14 cellular contexts compared by ENCODE assay signal in genomic region chr4:21769404-21770147, GRCh38.
DNase-seq lines count a peak whose midpoint lies in the region; ATAC-seq, FAIRE-seq and TF ChIP-seq lines count a peak whose summit lies in the region.
"Had no signal": no experiment of that assay in that cellular context is flagged by ENCODE, and none has a peak within 500 bp of the region (broad histone marks: within the 10 kb centered on the region; RNA-seq: fewer than 3 reads in every experiment).

No MANE protein-coding gene starts in this region.

- H3K4me3 Mint-ChIP-seq in H9: no peak overlapping the region
- H3K4me3 Mint-ChIP-seq: activated naive CD8-positive, alpha-beta T cell treated with anti-CD3 and anti-CD28 coated beads for 36 hours had no signal

- no peak overlapping the region for H3T11ph ChIP-seq in H9 (ENCODE audit: low read length)

- dilution Hi-C loops in endothelial cell of umbilical vein (cut with MboI; ENCODE audit: extremely low pct_ligation_motif_present, low sequenced_read_pairs): loop anchor here (25.0 kb wide), 1 partner anchor 232 kb away; no protein-coding TSS in a partner anchor

- no peak overlapping the region for H3K56ac ChIP-seq in H9 (ENCODE audit: insufficient read length, low read depth, low read length)

- H3K4me1 Mint-ChIP-seq in H9: peaks cover 15% of the 10 kb centered on the region in 2 experiments

- TF ChIP-seq CTCF in RWPE2 (IDR thresholded peaks at IDR 0.05; ENCODE audit: poor library complexity, severe bottlenecking): no peak
- no peak for TF ChIP-seq CTCF in endothelial cell of umbilical vein (IDR thresholded peaks at IDR 0.05; ENCODE audit: extremely low read depth in 1 of 2, insufficient read depth in 1 of 2, low read depth in 1 of 2, low read length in 2 of 2)
- no peak for TF ChIP-seq CTCF in osteoblast (IDR thresholded peaks at IDR 0.05; ENCODE audit: extremely low read depth, low read depth, low read length)
- no peak for TF ChIP-seq CTCF in omental fat pad (IDR thresholded peaks at IDR 0.05)
- TF ChIP-seq CTCF in H9 (conservative IDR thresholded peaks at IDR 0.05): no peak

- H4K91ac ChIP-seq in H9 (ENCODE audit: insufficient read length, low read depth, low read length): no peak overlapping the region

- peaks cover 2 to 4% of the 10 kb centered on the region in 2 experiments; a peak in 4 of 5 replicates for H3K9me3 Mint-ChIP-seq in H9

- H3K27ac ChIP-seq in RWPE2 (ENCODE audit: poor library complexity, severe bottlenecking) (peak overlapping the region; percentile 71), endothelial cell of umbilical vein (ENCODE audit: insufficient read depth, low read depth, low read length) (peak overlapping the region; percentile 79), osteoblast (ENCODE audit: low read depth, low read length) (peak overlapping the region; percentile 28), H9 (ENCODE audit: insufficient read length, low read depth, low read length) (no peak overlapping the region)

- 100% methylated on average over 1 of the region's 4 CpGs for WGBS in H9 (ENCODE audit: extremely low coverage, insufficient read length, low lambda C conversion rate)

- no peak overlapping the region for H3K14ac ChIP-seq in H9 (ENCODE audit: insufficient read depth, low read length)

- no peaks in the 10 kb centered on the region for H3K27me3 ChIP-seq in RWPE2 (ENCODE audit: insufficient read depth, poor library complexity, severe bottlenecking)
- H3K27me3 ChIP-seq in endothelial cell of umbilical vein (ENCODE audit: control insufficient read depth in 2 of 2, insufficient read depth in 2 of 2, low read length in 2 of 2): peaks cover 37 to 41% of the 10 kb centered on the region in 2 experiments
- H3K27me3 ChIP-seq in osteoblast (ENCODE audit: insufficient read depth, low read length): no peaks in the 10 kb centered on the region
- H3K27me3 ChIP-seq in H9 (ENCODE audit: insufficient read depth, low read length): no peaks in the 10 kb centered on the region

- H3K9ac ChIP-seq in endothelial cell of umbilical vein (replicated peaks; ENCODE audit: extremely low read depth, insufficient read depth, low read length) (peak overlapping the region; percentile 78), H9 (ENCODE audit: extremely low read depth, insufficient read length, low read length) (no peak overlapping the region)

- peak; percentile 78 for ATAC-seq in RWPE2 (ENCODE audit: low read depth)
- ATAC-seq in HG03045 (IDR thresholded peaks at IDR 0.05; ENCODE audit: unreplicated experiment): no peak
- no peak for ATAC-seq in omental fat pad (ENCODE audit: low FRiP score)
- ATAC-seq: right cardiac atrium had no signal

- H3K23me2 ChIP-seq in H9 (ENCODE audit: insufficient read length, low read depth, low read length, poor library complexity, severe bottlenecking): no peaks in the 10 kb centered on the region

- no peak overlapping the region for H3K23ac ChIP-seq in H9 (ENCODE audit: insufficient read length, low read depth, low read length)

- no peak overlapping the region for H2BK5ac ChIP-seq in H9 (ENCODE audit: insufficient read length, low read length)

- no peak overlapping the region for H4K5ac ChIP-seq in H9 (ENCODE audit: insufficient read length, low read depth, low read length)

- H3K4ac ChIP-seq in H9 (ENCODE audit: low read depth, low read length): no peak overlapping the region

- peaks cover 11% of the 10 kb centered on the region; the same call in 1 of the 2 replicates for H3K27me3 Mint-ChIP-seq in H9 (ENCODE audit: low read depth)

- H2BK20ac ChIP-seq in H9 (ENCODE audit: low read depth, low read length, poor library complexity, severe bottlenecking): no peak overlapping the region

- H3K4me2 ChIP-seq in endothelial cell of umbilical vein (ENCODE audit: insufficient read depth, low read length) (peak overlapping the region; percentile 76), osteoblast (ENCODE audit: insufficient read depth, low read length) (peak overlapping the region; percentile 46), H9 (ENCODE audit: insufficient read depth, insufficient read length, low read length) (no peak overlapping the region)

- H3K79me2 ChIP-seq in endothelial cell of umbilical vein (ENCODE audit: control insufficient read depth, insufficient read depth, low read length) (no peaks in the 10 kb centered on the region), osteoblast (ENCODE audit: insufficient read depth, low read length) (no peaks in the 10 kb centered on the region), H9 (ENCODE audit: insufficient read depth, low read length) (no peaks in the 10 kb centered on the region)

- DNase-seq in GM03348 (ENCODE audit: low spot score) (peak; percentile 23), RWPE2 (ENCODE audit: low spot score) (no peak), endothelial cell of umbilical vein (ENCODE audit: low read depth, low spot score) (peak; percentile 92), osteoblast (ENCODE audit: insufficient read length, low spot score, missing footprints) (no peak), omental fat pad (ENCODE audit: low spot score) (no peak), H9 (no peak), NCI-H146 (lab: John Stamatoyannopoulos, UW) (no peak)
- DNase-seq: activated naive CD8-positive, alpha-beta T cell treated with anti-CD3 and anti-CD28 coated beads for 36 hours; effector CD4-positive, alpha-beta T cell; NCI-H2081; right cardiac atrium; T-helper 2 cell had no signal

- H4K20me1 ChIP-seq in endothelial cell of umbilical vein (replicated peaks; ENCODE audit: control insufficient read depth, extremely low read depth, insufficient read depth, low read length): no peaks in the 10 kb centered on the region
- H4K20me1 ChIP-seq in osteoblast (ENCODE audit: insufficient read depth, low read length): no peaks in the 10 kb centered on the region
- H4K20me1 ChIP-seq in H9 (ENCODE audit: control insufficient read depth, insufficient read depth, insufficient read length): no peaks in the 10 kb centered on the region

- no peak overlapping the region for H3K27ac Mint-ChIP-seq in H9
- H3K27ac Mint-ChIP-seq: activated naive CD8-positive, alpha-beta T cell treated with anti-CD3 and anti-CD28 coated beads for 36 hours had no signal

- H3K4me1 ChIP-seq in RWPE2 (ENCODE audit: insufficient read depth, poor library complexity, severe bottlenecking) (peaks cover 14% of the 10 kb centered on the region), endothelial cell of umbilical vein (ENCODE audit: control insufficient read depth, extremely low read depth, insufficient read depth, low read length) (peaks cover 12% of the 10 kb centered on the region), osteoblast (ENCODE audit: insufficient read depth, low read length) (peaks cover 13% of the 10 kb centered on the region), H9 (ENCODE audit: insufficient read depth, low read length) (no peaks in the 10 kb centered on the region)

- no peak overlapping the region for H3K18ac ChIP-seq in H9 (ENCODE audit: insufficient read length, low read depth, low read length)

- H3K9me1 ChIP-seq in endothelial cell of umbilical vein (replicated peaks; ENCODE audit: control insufficient read depth, extremely low read depth, insufficient read depth, low read length): no peaks in the 10 kb centered on the region

- H3K4me3 ChIP-seq in RWPE2 (ENCODE audit: severe bottlenecking): no peak overlapping the region
- H3K4me3 ChIP-seq in endothelial cell of umbilical vein (replicated peaks in 1 of 3; ENCODE audit: insufficient read depth in 1 of 3, low read depth in 1 of 3, low read length in 3 of 3): peak overlapping the region in 1 of 3 experiments; percentile 5
- no peak overlapping the region for H3K4me3 ChIP-seq in osteoblast (ENCODE audit: insufficient read depth, low read length)

- TF ChIP-seq POLR2A in endothelial cell of umbilical vein (IDR thresholded peaks at IDR 0.05; ENCODE audit: low read depth, low read length): no peak

- H3K36me3 Mint-ChIP-seq in H9 (ENCODE audit: insufficient read depth in 1 of 3, low read depth in 3 of 3): peaks cover 0 to 9% (median 0%) of the 10 kb centered on the region in 3 experiments; a peak in 1 of 7 replicates
- H3K36me3 Mint-ChIP-seq: activated naive CD8-positive, alpha-beta T cell treated with anti-CD3 and anti-CD28 coated beads for 36 hours had no signal

- POLR2A ChIA-PET in endothelial cell of umbilical vein (lab: Charles Lee): no interaction called here

- BruUV-seq in endothelial cell of umbilical vein (replicated peaks; lab: Mats Ljungman, UMichigan): TSS peak; percentile 79

- peak; percentile 63 for FAIRE-seq in endothelial cell of umbilical vein (lab: Jason Lieb, UNC)
- FAIRE-seq: H1 had no signal

- H2BK12ac ChIP-seq in H9 (ENCODE audit: insufficient read length, low read depth, low read length): no peak overlapping the region

- no peak overlapping the region for H2BK15ac ChIP-seq in H9 (ENCODE audit: low read depth, low read length)

- H2AFZ ChIP-seq in endothelial cell of umbilical vein (ENCODE audit: low read depth, low read length) (no peak overlapping the region), osteoblast (ENCODE audit: low read length) (no peak overlapping the region), H9 (ENCODE audit: low read length) (no peak overlapping the region)

- no peak overlapping the region for H4K8ac ChIP-seq in H9 (replicated peaks; ENCODE audit: insufficient read length, low read depth, low read length)

- intact Hi-C loops in endothelial cell of umbilical vein (cut with micrococcal nuclease): loop anchor here (1.0 to 5.0 kb wide), 10 partner anchors 33 to 1351 kb away; partner anchors contain the start of gene PACRGL

- H3K36me3 ChIP-seq in RWPE2 (ENCODE audit: low read depth): no peaks in the 10 kb centered on the region
- H3K36me3 ChIP-seq in endothelial cell of umbilical vein (ENCODE audit: control insufficient read depth in 2 of 2, extremely low read depth in 1 of 2, insufficient read depth in 2 of 2, low read length in 2 of 2): no peaks in the 10 kb centered on the region
- no peaks in the 10 kb centered on the region for H3K36me3 ChIP-seq in osteoblast (ENCODE audit: insufficient read depth, low read length)

- H3K9me3 ChIP-seq in RWPE2 (ENCODE audit: severe bottlenecking) (no peaks in the 10 kb centered on the region), endothelial cell of umbilical vein (replicated peaks; ENCODE audit: control insufficient read depth, insufficient read depth, low read length) (no peaks in the 10 kb centered on the region), osteoblast (ENCODE audit: low read depth, low read length) (no peaks in the 10 kb centered on the region), H9 (ENCODE audit: control insufficient read depth, low read depth, low read length) (no peaks in the 10 kb centered on the region)

- CTCF ChIA-PET in endothelial cell of umbilical vein (lab: Charles Lee): interaction anchor here (0.7 to 7.7 kb wide), 7 partner anchors 10 to 997 kb away, joined by 3 to 403 read pairs (median 4); no protein-coding TSS in a partner anchor

- no peak overlapping the region for H2AK5ac ChIP-seq in H9 (ENCODE audit: insufficient read length, low read length)

- no peak overlapping the region for H2BK120ac ChIP-seq in H9 (ENCODE audit: low read depth, low read length, poor library complexity, severe bottlenecking)

- no peaks in the 10 kb centered on the region for H3K79me1 ChIP-seq in H9 (ENCODE audit: insufficient read depth, low read depth, low read length, poor library complexity, severe bottlenecking)

TF ChIP-seq in endothelial cell of umbilical vein, 7 proteins besides CTCF, POLR2A, EP300 and RAD21 (continues in another document):
- TF ChIP-seq GATA2 (IDR thresholded peaks at IDR 0.05; ENCODE audit: insufficient read depth, insufficient read length, low read depth, low read length): peak; percentile 98

Comparison
In these comparisons a context has a peak if more than half of its experiments do, and no peak if none do; other contexts are left out.
1. DNase-seq: peak in GM03348 (single experiment) and endothelial cell of umbilical vein (single experiment); none in RWPE2 (single experiment), osteoblast (single experiment), omental fat pad (single experiment), H9 (single experiment) and NCI-H146 (single experiment).